Comparison of ENCODE assay signal across 8 cellular contexts in the genomic region with DNA sequence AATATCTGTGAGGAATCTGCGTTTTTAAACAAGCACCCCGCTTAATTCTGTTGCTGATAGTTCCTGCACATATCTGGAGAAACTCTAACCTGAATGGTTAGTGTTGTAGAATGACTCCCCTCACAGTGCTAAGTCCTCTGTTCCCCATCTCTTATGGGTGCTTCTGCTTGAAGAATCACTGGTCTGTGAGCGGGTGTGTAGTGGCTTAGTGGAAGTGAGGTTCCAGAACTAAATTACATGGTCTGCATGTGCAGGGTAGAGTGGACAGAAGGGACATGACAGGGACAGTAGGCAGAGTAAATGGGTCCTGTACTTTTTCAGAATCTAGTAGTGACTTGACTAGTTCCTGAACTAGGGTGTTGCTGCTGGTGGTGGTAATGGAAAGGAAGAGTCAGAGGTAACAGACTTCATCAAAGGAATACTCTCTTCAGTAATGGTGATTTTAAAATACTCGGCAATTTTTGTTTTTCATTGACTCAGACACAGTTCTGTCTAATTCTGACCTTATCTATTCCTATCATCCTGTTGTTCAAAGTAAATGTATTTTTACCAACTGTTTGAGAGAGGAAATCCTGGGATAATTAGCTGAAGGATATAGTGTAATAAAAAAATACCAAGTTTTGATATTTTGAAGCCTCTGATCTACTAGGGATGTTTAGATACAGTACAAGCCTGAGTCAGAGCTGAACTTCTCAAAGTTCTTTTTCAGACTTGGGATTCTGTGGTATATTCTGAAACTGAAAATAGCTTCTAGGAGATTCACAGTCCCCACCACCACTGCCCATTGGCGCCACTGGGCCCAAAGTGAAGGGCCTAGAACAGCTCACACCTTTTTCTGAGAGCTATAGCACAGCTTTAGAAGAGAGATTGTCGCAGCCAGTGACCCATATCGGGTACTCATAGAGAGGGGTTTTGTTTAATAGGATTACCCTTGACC. TPM values are rescaled to one million over a fixed set of nuclear protein-coding genes. Genes with fewer than 3 reads are reported as not detected.
DNase-seq lines count a peak whose midpoint lies in the region; ATAC-seq and TF ChIP-seq lines count a peak whose summit lies in the region.

No MANE protein-coding gene starts in this region.

- H3K27ac ChIP-seq in CD4-positive, CD25-positive, alpha-beta regulatory T cell (ENCODE audit: insufficient read depth, low read length, poor library complexity, severe bottlenecking), result no peak overlapping the region
- H3K27ac ChIP-seq in spleen, result peak overlapping the region in 7 of 8 donors; percentile 28 to 77 (median 53)

- no peak for TF ChIP-seq POLR2A in spleen (IDR thresholded peaks at IDR 0.05)

- H3K4me1 Mint-ChIP-seq in CD4-positive, CD25-positive, alpha-beta regulatory T cell, result peaks cover 21 to 67% (median 39%) of the 10 kb centered on the region in 4 donors
- peaks cover 54% of the 10 kb centered on the region for H3K4me1 Mint-ChIP-seq in activated naive CD8-positive, alpha-beta T cell treated with anti-CD3 and anti-CD28 coated beads, Interleukin-2, amount 50 U/mL, for 24 hours

- ATAC-seq in CD4-positive, CD25-positive, alpha-beta regulatory T cell (ENCODE audit: low read depth in 2 of 2), result peak in 1 of 2 donors; percentile 37
- peak; percentile 93 for ATAC-seq in GM19351 (IDR thresholded peaks at IDR 0.05; ENCODE audit: unreplicated experiment)
- ATAC-seq in HG03175 (IDR thresholded peaks at IDR 0.05; ENCODE audit: unreplicated experiment), result peak; percentile 94
- ATAC-seq in activated naive CD8-positive, alpha-beta T cell treated with anti-CD3 and anti-CD28 coated beads, Interleukin-2, amount 50 U/mL, for 24 hours, result peak; percentile 76

- H3K4me3 ChIP-seq in CD4-positive, CD25-positive, alpha-beta regulatory T cell (ENCODE audit: low read depth, low read length), result no peak overlapping the region
- no peak overlapping the region for H3K4me3 ChIP-seq in spleen

- H3K27me3 ChIP-seq in CD4-positive, CD25-positive, alpha-beta regulatory T cell (ENCODE audit: control insufficient read depth, insufficient read depth, low read length), result no peaks in the 10 kb centered on the region
- no peaks in the 10 kb centered on the region for H3K27me3 ChIP-seq in spleen (replicated peaks in 1 of 7)

- intact Hi-C loops in spleen (cut with DNase I; ENCODE audit: low total_unique reads), result no loop called here

- peak in 1 of 11 experiments; percentile 19 for TF ChIP-seq CTCF in spleen (IDR thresholded peaks at IDR 0.05 in 8 of 11, conservative IDR thresholded peaks at IDR 0.05 in 3 of 11)

- no peaks in the 10 kb centered on the region for H3K9me3 ChIP-seq in CD4-positive, CD25-positive, alpha-beta regulatory T cell (ENCODE audit: control insufficient read depth in 2 of 2, low read length in 2 of 2)
- no peaks in the 10 kb centered on the region for H3K9me3 ChIP-seq in spleen

- 80 to 90% (median 84%) methylated on average over 7 of the region's 7 CpGs for WGBS in spleen, 5 donors

- H3K27ac Mint-ChIP-seq in CD4-positive, CD25-positive, alpha-beta regulatory T cell, result peak overlapping the region in 2 of 3 donors; percentile 8 to 22
- H3K27ac Mint-ChIP-seq in activated naive CD8-positive, alpha-beta T cell treated with anti-CD3 and anti-CD28 coated beads, Interleukin-2, amount 50 U/mL, for 24 hours, result peak overlapping the region; percentile 29

- peak in 1 of 3 donors; percentile 58 for DNase-seq in CD4-positive, CD25-positive, alpha-beta regulatory T cell
- DNase-seq in activated naive CD8-positive, alpha-beta T cell treated with anti-CD3 and anti-CD28 coated beads, Interleukin-2, amount 50 U/mL, for 24 hours, result peak; percentile 31
- DNase-seq in spleen, result no peak
- DNase-seq in nucleus accumbens (lab: John Stamatoyannopoulos, UW), result no peak
- DNase-seq in amniotic stem cell (lab: John Stamatoyannopoulos, UW), result no peak
- DNase-seq in stimulated activated CD4-positive, alpha-beta T cell treated with anti-CD3 and anti-CD28 coated beads, Interleukin-4, amount 100 ng/mL, for 4 hours, result no peak

- no peaks in the 10 kb centered on the region for H3K9me3 Mint-ChIP-seq in CD4-positive, CD25-positive, alpha-beta regulatory T cell
- no peaks in the 10 kb centered on the region for H3K9me3 Mint-ChIP-seq in activated naive CD8-positive, alpha-beta T cell treated with anti-CD3 and anti-CD28 coated beads, Interleukin-2, amount 50 U/mL, for 24 hours

- peaks cover 4% of the 10 kb centered on the region for H3K36me3 Mint-ChIP-seq in CD4-positive, CD25-positive, alpha-beta regulatory T cell
- peaks cover 3% of the 10 kb centered on the region for H3K36me3 Mint-ChIP-seq in activated naive CD8-positive, alpha-beta T cell treated with anti-CD3 and anti-CD28 coated beads, Interleukin-2, amount 50 U/mL, for 24 hours (ENCODE audit: low read depth)

- peaks cover 15% of the 10 kb centered on the region for H3K4me1 ChIP-seq in CD4-positive, CD25-positive, alpha-beta regulatory T cell (ENCODE audit: control insufficient read depth, insufficient read depth, low read length, poor library complexity, severe bottlenecking)
- H3K4me1 ChIP-seq in spleen, result peaks cover 5 to 79% (median 53%) of the 10 kb centered on the region in 6 donors

- H3K27me3 Mint-ChIP-seq in CD4-positive, CD25-positive, alpha-beta regulatory T cell, result no peaks in the 10 kb centered on the region
- no peaks in the 10 kb centered on the region for H3K27me3 Mint-ChIP-seq in activated naive CD8-positive, alpha-beta T cell treated with anti-CD3 and anti-CD28 coated beads, Interleukin-2, amount 50 U/mL, for 24 hours

- no peaks in the 10 kb centered on the region for H3K36me3 ChIP-seq in CD4-positive, CD25-positive, alpha-beta regulatory T cell (ENCODE audit: control insufficient read depth, insufficient read depth, low read length)
- H3K36me3 ChIP-seq in spleen, result no peaks in the 10 kb centered on the region

- H3K4me3 Mint-ChIP-seq in CD4-positive, CD25-positive, alpha-beta regulatory T cell, result peak overlapping the region in 1 of 4 donors; percentile 32
- H3K4me3 Mint-ChIP-seq in activated naive CD8-positive, alpha-beta T cell treated with anti-CD3 and anti-CD28 coated beads, Interleukin-2, amount 50 U/mL, for 24 hours, result no peak overlapping the region

RNA-seq across cellular contexts. Expression of a gene that starts 55.5 kb away (rescaled TPM):
- 31.8 TPM for total RNA-seq in CD4-positive, CD25-positive, alpha-beta regulatory T cell
- polyA plus RNA-seq in CD4-positive, CD25-positive, alpha-beta regulatory T cell, result 10 to 100 TPM in 2 of 4 donors, 1 to 10 TPM in 2; 6.8 to 17.1 (median 10.5) TPM
- total RNA-seq in spleen, result 100 to 1,000 TPM in 6 of 7 donors, 10 to 100 TPM in 1; 88.8 to 149 (median 110) TPM
- 1 to 10 TPM; 3.1 to 9.1 (median 4.5) TPM for polyA plus RNA-seq in spleen
